8 cellular contexts compared by ENCODE assay signal in the genomic region with DNA sequence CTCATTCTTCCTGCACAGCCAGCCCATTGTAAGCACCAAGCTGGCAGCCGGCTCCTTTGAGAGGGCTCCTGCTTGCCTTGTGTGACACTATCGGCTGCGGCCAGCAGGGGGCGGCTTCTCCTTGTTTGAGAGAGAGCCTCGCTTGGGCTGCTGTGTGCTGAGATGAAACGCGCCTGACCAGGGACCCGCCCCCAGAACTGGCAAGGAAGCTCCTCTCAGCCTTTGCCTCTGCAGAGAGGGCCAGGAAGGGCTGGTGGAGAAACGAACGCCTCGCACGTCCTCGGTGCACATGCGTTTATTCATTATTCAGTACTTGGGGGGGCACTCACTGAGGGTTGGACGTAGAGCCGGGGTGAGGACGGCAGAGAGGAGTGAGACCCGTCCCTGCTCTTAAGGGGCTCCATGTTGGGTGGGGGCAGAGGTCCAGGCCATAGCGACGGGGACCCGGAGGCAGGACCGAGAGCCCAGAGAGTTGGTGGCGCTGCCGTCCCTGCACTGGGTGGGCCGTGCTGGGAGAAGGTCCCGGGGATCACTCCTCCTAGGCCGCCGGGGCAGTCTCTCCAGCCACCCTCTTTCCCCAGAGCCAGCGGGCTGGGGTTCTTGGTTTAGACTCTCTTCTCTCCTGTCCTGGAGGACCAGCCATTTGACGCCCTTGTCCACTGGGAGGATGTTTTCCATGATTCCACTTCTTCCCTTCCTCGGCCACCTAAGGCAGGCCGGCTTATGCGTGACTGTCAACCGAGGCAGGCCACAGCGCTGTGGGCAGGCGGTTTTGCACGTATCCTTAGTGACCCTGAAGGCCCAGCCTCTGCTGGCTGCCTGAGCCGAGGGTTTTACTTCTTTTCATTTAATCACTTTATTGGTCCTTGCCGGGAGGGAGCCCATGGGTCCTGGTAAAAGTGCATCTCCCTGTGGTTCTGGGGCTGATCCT.
DNase-seq lines count a peak whose midpoint lies in the region; TF ChIP-seq lines count a peak whose summit lies in the region.

No MANE protein-coding gene starts in this region.

- no peak overlapping the region for H3K4me3 ChIP-seq in H7 (ENCODE audit: insufficient read depth, low read depth, low read length)
- no peak overlapping the region for H3K4me3 ChIP-seq in MM.1S (ENCODE audit: low read length)
- H3K4me3 ChIP-seq in foreskin fibroblast (ENCODE audit: low read depth in 1 of 2, low read length in 2 of 2): no peak overlapping the region

- no peaks in the 10 kb centered on the region for H3K36me3 ChIP-seq in H7 (replicated peaks; ENCODE audit: control insufficient read depth, insufficient read depth, low read length)
- no peaks in the 10 kb centered on the region for H3K36me3 ChIP-seq in MM.1S (replicated peaks; ENCODE audit: insufficient read depth, low read length)

- H3K27me3 ChIP-seq in H7 (ENCODE audit: control insufficient read depth, insufficient read depth, low read length) (no peaks in the 10 kb centered on the region; the same call in 1 of the 2 replicates), MM.1S (replicated peaks; ENCODE audit: insufficient read depth, low read length) (no peaks in the 10 kb centered on the region)

- no peaks in the 10 kb centered on the region for H3F3A ChIP-seq in MM.1S (ENCODE audit: insufficient read depth, low read length)

- no peak overlapping the region for H3K9ac ChIP-seq in MM.1S (ENCODE audit: low read length)

- H3K9me2 ChIP-seq in MM.1S (replicated peaks; ENCODE audit: insufficient read depth, low read length): no peaks in the 10 kb centered on the region

- TF ChIP-seq CTCF in MM.1S (IDR thresholded peaks at IDR 0.05; ENCODE audit: low read length) (peak; percentile 64), foreskin fibroblast (IDR thresholded peaks at IDR 0.05; ENCODE audit: low read depth, low read length) (peak; percentile 79)

- no peaks in the 10 kb centered on the region for H3K79me2 ChIP-seq in MM.1S (ENCODE audit: low read length)

- no peak overlapping the region for H3K27ac ChIP-seq in MM.1S (ENCODE audit: low read length)

- in situ Hi-C loops in G401 (cut with HindIII; ENCODE audit: low sequenced_read_pairs): loop anchor here (25.0 kb wide), 1 partner anchor 204 kb away; no protein-coding TSS in a partner anchor

- H3K4me1 ChIP-seq in MM.1S (ENCODE audit: low read length): no peaks in the 10 kb centered on the region

- no peaks in the 10 kb centered on the region for H3K9me3 ChIP-seq in MM.1S (replicated peaks; ENCODE audit: insufficient read depth, low read length)

- DNase-seq in G401 (ENCODE audit: low spot score) (peak; percentile 94), H7 (peak; percentile 95), MM.1S (peak; percentile 76), SIG-M5 treated with dmso at 0.1 percent for 504 hours (lab: John Stamatoyannopoulos, UW; ENCODE audit: unreplicated experiment) (peak; percentile 91), foreskin fibroblast (peak; percentile 81 to 96), occipital lobe (lab: John Stamatoyannopoulos, UW) (peak; percentile 95), superior temporal gyrus (ENCODE audit: extremely low spot score) (peak; percentile 97)
- DNase-seq in activated effector memory CD4-positive, alpha-beta T cell treated with Interleukin-2 at 50 U/mL for 16 hours: peak; percentile 91

- H2AFZ ChIP-seq in MM.1S (ENCODE audit: low read length): 0 out of 2 replicates have a peak overlapping the region, but pooled peaks have one; percentile 42

- no peaks in the 10 kb centered on the region for H4K20me1 ChIP-seq in MM.1S (ENCODE audit: insufficient read depth, low read length)

- peak overlapping the region; percentile 45; the same call in 1 of the 2 replicates for H3K4me2 ChIP-seq in MM.1S (ENCODE audit: low read depth, low read length)
